ENCODE assay signal across 21 cellular contexts in the genomic region with DNA sequence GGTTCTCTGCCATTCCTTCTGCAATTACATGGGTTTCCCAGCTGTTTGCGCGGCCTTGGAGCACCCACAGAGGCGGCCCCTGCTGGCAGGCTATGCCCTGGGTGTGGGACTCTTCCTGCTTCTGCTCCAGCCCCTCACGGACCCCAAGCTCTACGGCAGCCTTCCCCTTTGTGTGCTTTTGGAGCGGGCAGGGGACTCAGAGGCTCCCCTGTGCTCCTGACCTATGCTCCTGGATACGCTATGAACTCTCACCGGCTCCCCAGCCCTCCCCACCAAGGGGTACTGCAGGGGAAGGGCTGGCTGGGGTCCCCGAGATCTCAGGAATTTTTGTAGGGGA. TPM values are rescaled to one million over a fixed set of nuclear protein-coding genes. Genes with fewer than 3 reads are reported as not detected.
A peak's percentile ranks its signal among the peaks of the same experiment; 100 is the strongest.
DNase-seq lines count a peak whose midpoint lies in the region; ATAC-seq, FAIRE-seq and TF ChIP-seq lines count a peak whose summit lies in the region.
"Had no signal": no experiment of that assay in that cellular context is flagged by ENCODE, and none has a peak within 500 bp of the region (broad histone marks: within the 10 kb centered on the region; RNA-seq: fewer than 3 reads in every experiment).

No MANE protein-coding gene starts in this region.

- H3K4me3 Mint-ChIP-seq in activated naive CD8-positive, alpha-beta T cell treated with anti-CD3 and anti-CD28 coated beads, Interleukin-2, amount 10 ng/mL, durations not matched to agents 7 days and 5 days = no peak overlapping the region
- H3K4me3 Mint-ChIP-seq in activated naive CD8-positive, alpha-beta T cell treated with anti-CD3 and anti-CD28 coated beads for 36 hours = no peak overlapping the region
- peak overlapping the region; percentile 61 to 93 (median 92) for H3K4me3 Mint-ChIP-seq in nephron

- no peaks in the 10 kb centered on the region for H3K27me3 ChIP-seq in K562 (ENCODE audit: control insufficient read depth in 2 of 2, insufficient read depth in 2 of 2, low read length in 2 of 2)
- H3K27me3 ChIP-seq: cardiac muscle cell, neural progenitor cell, SJCRH30 had no signal

- BruUV-seq in K562 (replicated peaks; lab: Mats Ljungman, UMichigan) = no TSS peak

- TF ChIP-seq RAD21 in K562 (CRISPR knock-in tag; conservative IDR thresholded peaks at IDR 0.05 in 1 of 2, IDR thresholded peaks at IDR 0.05 in 1 of 2) = no peak

- in situ Hi-C loops in K562 (cut with MboI) (no loop called here), GM13976 (cut with MboI; ENCODE audit: low sequenced_read_pairs, unreplicated experiment) (no loop called here)

- no peaks in the 10 kb centered on the region for H3K9me3 Mint-ChIP-seq in activated naive CD8-positive, alpha-beta T cell treated with anti-CD3 and anti-CD28 coated beads, Interleukin-2, amount 10 ng/mL, durations not matched to agents 7 days and 5 days
- no peaks in the 10 kb centered on the region for H3K9me3 Mint-ChIP-seq in activated naive CD8-positive, alpha-beta T cell treated with anti-CD3 and anti-CD28 coated beads for 36 hours
- no peaks in the 10 kb centered on the region for H3K9me3 Mint-ChIP-seq in nephron
- H3K9me3 Mint-ChIP-seq: neural progenitor cell had no signal

- peaks cover 23 to 47% of the 10 kb centered on the region in 2 experiments for H3K4me1 ChIP-seq in K562 (replicated peaks in 1 of 2; ENCODE audit: control insufficient read depth in 2 of 2, insufficient read depth in 2 of 2, low read length in 2 of 2)
- H3K4me1 ChIP-seq: SJCRH30 had no signal

- peaks cover 26% of the 10 kb centered on the region for H3K4me1 Mint-ChIP-seq in activated naive CD8-positive, alpha-beta T cell treated with anti-CD3 and anti-CD28 coated beads, Interleukin-2, amount 10 ng/mL, durations not matched to agents 7 days and 5 days
- H3K4me1 Mint-ChIP-seq in activated naive CD8-positive, alpha-beta T cell treated with anti-CD3 and anti-CD28 coated beads for 36 hours = peaks cover 30% of the 10 kb centered on the region
- H3K4me1 Mint-ChIP-seq in nephron = peaks cover 12% of the 10 kb centered on the region

- intact Hi-C loops in K562 (cut with micrococcal nuclease) = no loop called here

- no peak for ATAC-seq in activated naive CD8-positive, alpha-beta T cell treated with anti-CD3 and anti-CD28 coated beads, Interleukin-2, amount 10 ng/mL, durations not matched to agents 7 days and 5 days (ENCODE audit: low read depth)
- no peak for ATAC-seq in K562
- ATAC-seq: GM12878; stimulated activated naive CD8-positive, alpha-beta T cell treated with anti-CD3 and anti-CD28 coated beads, Interleukin-15, Interleukin-2, amounts not matched to agents 100 U/mL and 50 U/mL, for 24 hours had no signal

- no peaks in the 10 kb centered on the region for H4K20me1 ChIP-seq in K562 (replicated peaks; ENCODE audit: control insufficient read depth, insufficient read depth, low read length)

- H3K9me1 ChIP-seq in K562 (ENCODE audit: control insufficient read depth, insufficient read depth, low read length) = no peaks in the 10 kb centered on the region

- peaks cover 45% of the 10 kb centered on the region for H3K79me2 ChIP-seq in K562 (ENCODE audit: control insufficient read depth, insufficient read depth, low read length)

- FAIRE-seq in K562 (lab: Jason Lieb, UNC) = no peak
- FAIRE-seq: G401.6, GM12878, keratinocyte had no signal

- H3K4me2 ChIP-seq in K562 (ENCODE audit: insufficient read depth, low read length) = no peak overlapping the region
- H3K4me2 ChIP-seq: neural progenitor cell had no signal

- WGBS in K562 (ENCODE audit: insufficient coverage, low coverage, missing lambda C conversion rate) = 84% methylated on average over 8 of the region's 9 CpGs

- H3K4me3 ChIP-seq in K562 = no peak overlapping the region
- H3K4me3 ChIP-seq: cardiac muscle cell, GM12878, neural progenitor cell, SJCRH30 had no signal

- no peaks in the 10 kb centered on the region for H3K9me3 ChIP-seq in K562 (replicated peaks; ENCODE audit: control insufficient read depth, insufficient read depth, low read depth, low read length)
- H3K9me3 ChIP-seq: SJCRH30 had no signal

- TF ChIP-seq CTCF in K562 (IDR thresholded peaks at IDR 0.05 in 2 of 3, conservative IDR thresholded peaks at IDR 0.05 in 1 of 3; ENCODE audit: insufficient read depth in 2 of 3, low read depth in 1 of 3, low read length in 3 of 3) (no peak), nephron (IDR thresholded peaks at IDR 0.05; ENCODE audit: unreplicated experiment in 3 of 3) (no peak), GM13976 (IDR thresholded peaks at IDR 0.05; ENCODE audit: borderline replicate concordance, control extremely low read depth, extremely low read depth, insufficient read depth, missing control alignments) (no peak)

- peaks cover 60% of the 10 kb centered on the region; the same call in 2 of the 3 replicates for H3K36me3 ChIP-seq in K562 (ENCODE audit: control insufficient read depth, insufficient read depth, low read length)
- H3K36me3 ChIP-seq: neural progenitor cell, SJCRH30 had no signal

- H3K36me3 Mint-ChIP-seq in activated naive CD8-positive, alpha-beta T cell treated with anti-CD3 and anti-CD28 coated beads, Interleukin-2, amount 10 ng/mL, durations not matched to agents 7 days and 5 days = peaks cover 8% of the 10 kb centered on the region
- peaks cover 18% of the 10 kb centered on the region for H3K36me3 Mint-ChIP-seq in activated naive CD8-positive, alpha-beta T cell treated with anti-CD3 and anti-CD28 coated beads for 36 hours
- peaks cover 14% of the 10 kb centered on the region for H3K36me3 Mint-ChIP-seq in nephron (ENCODE audit: low read depth)

- no peak overlapping the region for H2AFZ ChIP-seq in K562 (ENCODE audit: low read depth, low read length)
- H2AFZ ChIP-seq: neural progenitor cell had no signal

- no peak overlapping the region for H3K27ac Mint-ChIP-seq in activated naive CD8-positive, alpha-beta T cell treated with anti-CD3 and anti-CD28 coated beads, Interleukin-2, amount 10 ng/mL, durations not matched to agents 7 days and 5 days
- no peak overlapping the region for H3K27ac Mint-ChIP-seq in activated naive CD8-positive, alpha-beta T cell treated with anti-CD3 and anti-CD28 coated beads for 36 hours
- H3K27ac Mint-ChIP-seq in nephron = no peak overlapping the region
- H3K27ac Mint-ChIP-seq: neural progenitor cell had no signal

- POLR2A ChIA-PET in activated naive CD8-positive, alpha-beta T cell treated with anti-CD3 and anti-CD28 coated beads, Interleukin-2, amount 10 ng/mL, durations not matched to agents 7 days and 5 days (lab: Charles Lee) = interaction anchor here (1.6 kb wide), 1 partner anchor 10 kb away, joined by 6 read pairs; no protein-coding TSS in a partner anchor
- POLR2A ChIA-PET in K562 (lab: Yijun Ruan, JAX) = interaction anchor here (0.7 to 5.3 kb wide), 5 partner anchors 8 to 424 kb away, joined by 3 to 58 read pairs (median 6); no protein-coding TSS in a partner anchor

- no peaks in the 10 kb centered on the region for H3K27me3 Mint-ChIP-seq in activated naive CD8-positive, alpha-beta T cell treated with anti-CD3 and anti-CD28 coated beads, Interleukin-2, amount 10 ng/mL, durations not matched to agents 7 days and 5 days
- no peaks in the 10 kb centered on the region for H3K27me3 Mint-ChIP-seq in activated naive CD8-positive, alpha-beta T cell treated with anti-CD3 and anti-CD28 coated beads for 36 hours
- H3K27me3 Mint-ChIP-seq in nephron (ENCODE audit: low read depth) = no peaks in the 10 kb centered on the region

- TF ChIP-seq EP300 in K562 (IDR thresholded peaks at IDR 0.05; ENCODE audit: low read length) = no peak

- TF ChIP-seq POLR2A in K562 (conservative IDR thresholded peaks at IDR 0.05) = no peak; the same call in 1 of the 2 replicates

- no peak overlapping the region for H3K27ac ChIP-seq in K562 (ENCODE audit: extremely low read depth, low read depth, low read length)
- H3K27ac ChIP-seq: cardiac muscle cell, neural progenitor cell, SJCRH30 had no signal

- CTCF ChIA-PET in K562 (lab: Yijun Ruan, JAX; ENCODE audit: low intra/inter-chr PET ratio) = interaction anchor here (0.6 kb wide), 1 partner anchor 463 kb away, joined by 3 read pairs; no protein-coding TSS in a partner anchor

- H3K9ac ChIP-seq in K562 (ENCODE audit: insufficient read depth in 1 of 2, low read depth in 2 of 2, low read length in 2 of 2) = 0 out of 4 replicates have a peak overlapping the region, but pooled peaks of 1 of the 2 experiments have one; percentile 2
- H3K9ac ChIP-seq: neural progenitor cell had no signal

- peak; percentile 17 for DNase-seq in activated naive CD8-positive, alpha-beta T cell treated with anti-CD3 and anti-CD28 coated beads, Interleukin-2, amount 10 ng/mL, durations not matched to agents 7 days and 5 days
- no peak for DNase-seq in activated naive CD8-positive, alpha-beta T cell treated with anti-CD3 and anti-CD28 coated beads for 36 hours
- DNase-seq in K562 (ENCODE audit: extremely low read depth in 1 of 4, low spot score in 3 of 4) = no peak
- no peak for DNase-seq in NCI-H187 (lab: John Stamatoyannopoulos, UW)
- no peak for DNase-seq in activated gamma-delta T cell (lab: John Stamatoyannopoulos, UW)
- no peak for DNase-seq in COLO829 (ENCODE audit: low spot score)
- no peak for DNase-seq in GM13976 (ENCODE audit: low spot score)
- DNase-seq: effector CD8-positive, alpha-beta T cell; mesenchymal stem cell; NCI-H1930; NCI-H510A; SJCRH30; stimulated activated CD4-positive, alpha-beta T cell treated with anti-CD3 and anti-CD28 coated beads, Interleukin-15, amount 100 ng/mL, for 24 hours; stimulated activated naive CD8-positive, alpha-beta T cell treated with anti-CD3 and anti-CD28 coated beads, Interleukin-15, Interleukin-2, amounts not matched to agents 100 U/mL and 50 U/mL, for 24 hours; T-helper 9 cell had no signal

RNA-seq across cellular contexts. Expression of a gene that starts 2.6 kb away (rescaled TPM):
- 10 to 100 TPM; 23.0 to 27.2 TPM for total RNA-seq in activated naive CD8-positive, alpha-beta T cell treated with anti-CD3 and anti-CD28 coated beads, Interleukin-2, amount 10 ng/mL, durations not matched to agents 7 days and 5 days
- 10 to 100 TPM; 26.8 to 31.1 TPM for total RNA-seq in activated naive CD8-positive, alpha-beta T cell treated with anti-CD3 and anti-CD28 coated beads for 36 hours
- 20.0 and 55.8 TPM in 2 replicates for total RNA-seq in K562 (2011; cell fraction: chromatin; rRNA removed; ENCODE audit: low replicate concordance)
- total RNA-seq in K562 (2011; cell fraction: nucleolus; rRNA removed) = 76.0 and 85.1 TPM in 2 replicates
- total RNA-seq in K562 (2011; cell fraction: nucleoplasm; rRNA removed) = 47.9 and 52.4 TPM in 2 replicates
- total RNA-seq in K562 (2014; rRNA removed) (41.3 and 41.5 TPM in 2 replicates), K562 (2014; rRNA removed; fragmentation: Illumina TruSeq; extraction: Trizol) (8.8 and 10.6 TPM in 2 replicates), K562 (2015; rRNA removed; fragmentation: Illumina TruSeq; extraction: Trizol) (17.8 and 18.7 TPM in 2 replicates), K562 (2021) (26.3 and 27.7 TPM in 2 replicates)
- polyA plus RNA-seq in K562 (2011; rRNA removed) (13.9 and 25.0 TPM in 2 replicates), K562 (2014; fragmentation: Illumina TruSeq; extraction: Trizol) (15.1 and 20.9 TPM in 2 replicates), K562 (2014; fragmentation: Nextera tagmentation; extraction: Ambion mirVana) (1 to 10 TPM in 1 of 2 experiments, under 1 TPM in 1; 0.75 to 3.0 TPM), K562 (2014; rRNA removed) (31.1 and 31.9 TPM in 2 replicates)
- polyA plus RNA-seq in K562 (2011; cell fraction: cytosol; rRNA removed) = 36.6 and 88.7 TPM in 2 replicates
- 50.0 and 76.3 TPM in 2 replicates for polyA plus RNA-seq in K562 (2011; cell fraction: nucleus; rRNA removed)
- polyA plus RNA-seq in K562 (2012) = 24.5 and 28.6 TPM in 2 replicates
- polyA minus RNA-seq in K562 (2011; rRNA and poly(A)+ RNA removed) = 6.2 and 7.5 TPM in 2 replicates
- polyA minus RNA-seq in K562 (2011; cell fraction: cytosol; rRNA and poly(A)+ RNA removed) = 16.9 and 20.8 TPM in 2 replicates
- polyA minus RNA-seq in K562 (2011; cell fraction: nucleus; rRNA and poly(A)+ RNA removed) = 22.8 and 26.4 TPM in 2 replicates

RNA-seq across cellular contexts. Expression of a gene that starts 11.0 kb away (rescaled TPM):
- 10 to 100 TPM; 16.4 to 17.0 TPM for total RNA-seq in activated naive CD8-positive, alpha-beta T cell treated with anti-CD3 and anti-CD28 coated beads, Interleukin-2, amount 10 ng/mL, durations not matched to agents 7 days and 5 days
- total RNA-seq in activated naive CD8-positive, alpha-beta T cell treated with anti-CD3 and anti-CD28 coated beads for 36 hours = 10 to 100 TPM; 36.3 to 37.8 TPM
- total RNA-seq in K562 (2011; cell fraction: chromatin; rRNA removed; ENCODE audit: low replicate concordance) = 6.4 and 27.6 TPM in 2 replicates
- 47.9 and 52.9 TPM in 2 replicates for total RNA-seq in K562 (2011; cell fraction: nucleolus; rRNA removed)
- 13.7 and 16.8 TPM in 2 replicates for total RNA-seq in K562 (2011; cell fraction: nucleoplasm; rRNA removed)
- total RNA-seq in K562 (2014; rRNA removed) = 41.3 and 53.0 TPM in 2 replicates
- total RNA-seq in K562 (2014; rRNA removed; fragmentation: Illumina TruSeq; extraction: Trizol) = 1.1 and 1.5 TPM in 2 replicates
- total RNA-seq in K562 (2015; rRNA removed; fragmentation: Illumina TruSeq; extraction: Trizol) = 19.4 and 23.0 TPM in 2 replicates
- total RNA-seq in K562 (2021) = 59.5 and 60.1 TPM in 2 replicates
- 6.7 and 11.3 TPM in 2 replicates for polyA plus RNA-seq in K562 (2011; rRNA removed)
- 17.4 and 75.5 TPM in 2 replicates for polyA plus RNA-seq in K562 (2011; cell fraction: cytosol; rRNA removed)
- polyA plus RNA-seq in K562 (2011; cell fraction: nucleus; rRNA removed) = 36.1 and 82.9 TPM in 2 replicates
- 18.4 and 21.2 TPM in 2 replicates for polyA plus RNA-seq in K562 (2012)
- 1.1 and 9.0 TPM in 2 replicates for polyA plus RNA-seq in K562 (2014; fragmentation: Illumina TruSeq; extraction: Trizol)
- polyA plus RNA-seq in K562 (2014; fragmentation: Nextera tagmentation; extraction: Ambion mirVana) = under 1 TPM; 0.10 to 0.14 TPM
- 31.5 and 32.3 TPM in 2 replicates for polyA plus RNA-seq in K562 (2014; rRNA removed)
- 1.4 and 3.4 TPM in 2 replicates for polyA minus RNA-seq in K562 (2011; rRNA and poly(A)+ RNA removed)
- polyA minus RNA-seq in K562 (2011; cell fraction: cytosol; rRNA and poly(A)+ RNA removed) = 23.3 and 29.6 TPM in 2 replicates
- 12.9 and 13.5 TPM in 2 replicates for polyA minus RNA-seq in K562 (2011; cell fraction: nucleus; rRNA and poly(A)+ RNA removed)

Comparison
In these comparisons a context has a peak if more than half of its experiments do, and no peak if none do; other contexts are left out.
1. H3K4me3 Mint-ChIP-seq: peak in nephron (3 of 3); none in activated naive CD8-positive, alpha-beta T cell treated with anti-CD3 and anti-CD28 coated beads, Interleukin-2, amount 10 ng/mL, durations not matched to agents 7 days and 5 days (single experiment) and activated naive CD8-positive, alpha-beta T cell treated with anti-CD3 and anti-CD28 coated beads for 36 hours (single experiment).